ENCODE assay signal across 17 cellular contexts in the genomic region with DNA sequence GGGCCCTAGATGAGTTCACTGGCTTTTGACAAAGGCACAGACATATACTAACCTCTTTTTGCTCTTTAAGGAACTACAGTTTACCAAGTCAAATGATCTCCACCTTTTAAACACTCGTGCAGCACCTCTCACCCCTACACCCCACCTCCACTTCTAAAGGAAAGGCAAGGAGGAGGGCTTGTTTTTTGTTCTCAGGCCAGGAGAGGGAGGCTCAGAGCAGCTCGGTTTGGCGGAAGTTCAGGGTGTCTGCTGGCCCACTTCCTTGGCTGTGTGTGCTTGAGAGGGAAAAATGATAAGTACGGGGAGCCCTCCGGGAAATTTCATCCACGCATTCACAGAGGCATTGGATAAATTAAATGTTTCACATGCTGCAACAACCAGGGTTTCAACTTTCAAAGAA.
A peak's percentile ranks its signal among the peaks of the same experiment; 100 is the strongest.
DNase-seq lines count a peak whose midpoint lies in the region; ATAC-seq and TF ChIP-seq lines count a peak whose summit lies in the region.
"Had no signal": no experiment of that assay in that cellular context is flagged by ENCODE, and none has a peak within 500 bp of the region (broad histone marks: within the 10 kb centered on the region; RNA-seq: fewer than 3 reads in every experiment).

No MANE protein-coding gene starts in this region.

- H3K27ac Mint-ChIP-seq in activated CD8-positive, alpha-beta T cell treated with anti-CD3 and anti-CD28 coated beads for 36 hours = peak overlapping the region; percentile 47
- H3K27ac Mint-ChIP-seq: natural killer cell had no signal

- H3K4me3 Mint-ChIP-seq in activated CD8-positive, alpha-beta T cell treated with anti-CD3 and anti-CD28 coated beads for 36 hours = no peak overlapping the region
- H3K4me3 Mint-ChIP-seq: natural killer cell had no signal

- no peaks in the 10 kb centered on the region for H3K27me3 Mint-ChIP-seq in activated CD8-positive, alpha-beta T cell treated with anti-CD3 and anti-CD28 coated beads for 36 hours

- CTCF ChIA-PET in activated CD8-positive, alpha-beta T cell treated with anti-CD3 and anti-CD28 coated beads for 36 hours (lab: Charles Lee) = interaction anchor here (0.9 kb wide), 1 partner anchor 21 kb away, joined by 3 read pairs; no protein-coding TSS in a partner anchor

- H3K27ac ChIP-seq in heart left ventricle = no peak overlapping the region
- H3K27ac ChIP-seq in left ventricle myocardium inferior (replicated peaks) = no peak overlapping the region
- H3K27ac ChIP-seq in upper lobe of right lung = no peak overlapping the region
- no peak overlapping the region for H3K27ac ChIP-seq in suprapubic skin

- H3K4me1 ChIP-seq in heart left ventricle (peaks cover 0 to 8% (median 0%) of the 10 kb centered on the region in 12 donors), left ventricle myocardium inferior (peaks cover 5% of the 10 kb centered on the region), upper lobe of right lung (peaks cover 6% of the 10 kb centered on the region), suprapubic skin (peaks cover 9% of the 10 kb centered on the region)
- H3K4me1 ChIP-seq: Caco-2 had no signal

- H3K4me3 ChIP-seq in heart left ventricle (no peak overlapping the region), left ventricle myocardium inferior (no peak overlapping the region), upper lobe of right lung (no peak overlapping the region), suprapubic skin (no peak overlapping the region)

- H3K4me1 Mint-ChIP-seq in activated CD8-positive, alpha-beta T cell treated with anti-CD3 and anti-CD28 coated beads for 36 hours (ENCODE audit: low read depth) = peaks cover 40% of the 10 kb centered on the region

- intact Hi-C loops in heart left ventricle (cut with DNase I) (loop anchor here in 1 of 10 donors (5.0 kb wide), 1 partner anchor 222 kb away; no protein-coding TSS in a partner anchor), left ventricle myocardium inferior (cut with micrococcal nuclease) (no loop called here), upper lobe of right lung (cut with DNase I) (no loop called here)
- intact Hi-C loops in activated CD8-positive, alpha-beta T cell treated with anti-CD3 and anti-CD28 coated beads for 36 hours (cut with micrococcal nuclease) = loop anchor here (10.0 kb wide), 1 partner anchor 669 kb away; the partner anchor contains the start of gene BCL11A

- peak in 3 of 4 donors; percentile 47 to 66 (median 61) for ATAC-seq in heart left ventricle
- ATAC-seq in activated CD8-positive, alpha-beta T cell treated with anti-CD3 and anti-CD28 coated beads for 36 hours = no peak
- ATAC-seq in upper lobe of right lung = peak; percentile 53
- no peak for ATAC-seq in HG02884 (IDR thresholded peaks at IDR 0.05; ENCODE audit: unreplicated experiment)
- ATAC-seq: natural killer cell had no signal

- 14 to 49% (median 24%) methylated on average over 6 of the region's 6 CpGs for WGBS in heart left ventricle, 4 donors
- WGBS in suprapubic skin = 35% methylated on average over 6 of the region's 6 CpGs

- no peak for TF ChIP-seq POLR2A in heart left ventricle (IDR thresholded peaks at IDR 0.05)
- TF ChIP-seq POLR2A in suprapubic skin (IDR thresholded peaks at IDR 0.05) = no peak

- H3K36me3 Mint-ChIP-seq in activated CD8-positive, alpha-beta T cell treated with anti-CD3 and anti-CD28 coated beads for 36 hours (ENCODE audit: low read depth) = peaks cover 4% of the 10 kb centered on the region
- H3K36me3 Mint-ChIP-seq: natural killer cell had no signal

- peaks cover 3% of the 10 kb centered on the region for H3K9me3 Mint-ChIP-seq in activated CD8-positive, alpha-beta T cell treated with anti-CD3 and anti-CD28 coated beads for 36 hours
- H3K9me3 Mint-ChIP-seq: natural killer cell had no signal

- no peaks in the 10 kb centered on the region for H3K9me3 ChIP-seq in heart left ventricle
- no peaks in the 10 kb centered on the region for H3K9me3 ChIP-seq in left ventricle myocardium inferior (replicated peaks)
- no peaks in the 10 kb centered on the region for H3K9me3 ChIP-seq in upper lobe of right lung
- H3K9me3 ChIP-seq in suprapubic skin = no peaks in the 10 kb centered on the region
- H3K9me3 ChIP-seq: Caco-2 had no signal

- H3K27me3 ChIP-seq in heart left ventricle = no peaks in the 10 kb centered on the region
- no peaks in the 10 kb centered on the region for H3K27me3 ChIP-seq in left ventricle myocardium inferior (ENCODE audit: low read depth)
- H3K27me3 ChIP-seq in upper lobe of right lung = no peaks in the 10 kb centered on the region
- no peaks in the 10 kb centered on the region for H3K27me3 ChIP-seq in suprapubic skin

- H3K36me3 ChIP-seq in heart left ventricle (no peaks in the 10 kb centered on the region), left ventricle myocardium inferior (no peaks in the 10 kb centered on the region), upper lobe of right lung (no peaks in the 10 kb centered on the region), suprapubic skin (no peaks in the 10 kb centered on the region)

- DNase-seq in heart left ventricle (peak in 2 of 5 donors; percentile 33 to 35), left ventricle myocardium inferior (no peak), left kidney (ENCODE audit: low read depth, low spot score) (peak; percentile 31), upper lobe of right lung (no peak), NCI-H2196 treated with DMSO at 0.1 percent for 48 hours (lab: John Stamatoyannopoulos, UW; ENCODE audit: unreplicated experiment) (no peak), suprapubic skin (ENCODE audit: low spot score in 2 of 2) (no peak)
- peak; percentile 17 for DNase-seq in activated CD8-positive, alpha-beta T cell treated with anti-CD3 and anti-CD28 coated beads for 36 hours
- DNase-seq: Caco-2; central memory CD4-positive, alpha-beta T cell; effector memory CD4-positive, alpha-beta T cell; GDM1; GOT3; Kasumi-1; natural killer cell; NCI-H2171; stimulated activated CD4-positive, alpha-beta T cell treated with anti-CD3 and anti-CD28 coated beads, Interleukin-12 subunit alpha, Interleukin-12 subunit beta, amount 100 ng/mL, for 4 hours had no signal

- TF ChIP-seq CTCF in heart left ventricle (IDR thresholded peaks at IDR 0.05) (peak in 3 of 12 donors; percentile 6 to 23 (median 7)), left ventricle myocardium inferior (IDR thresholded peaks at IDR 0.05; ENCODE audit: borderline replicate concordance) (no peak), upper lobe of right lung (IDR thresholded peaks at IDR 0.05) (no peak), suprapubic skin (IDR thresholded peaks at IDR 0.05) (no peak)
- no peak for TF ChIP-seq CTCF in activated CD8-positive, alpha-beta T cell treated with anti-CD3 and anti-CD28 coated beads for 36 hours (IDR thresholded peaks at IDR 0.05)

- POLR2A ChIA-PET in activated CD8-positive, alpha-beta T cell treated with anti-CD3 and anti-CD28 coated beads for 36 hours (lab: Charles Lee) = no interaction called here

- no peak for TF ChIP-seq EP300 in suprapubic skin (IDR thresholded peaks at IDR 0.05)

Comparison
In these comparisons a context has a peak if more than half of its experiments do, and no peak if none do; other contexts are left out.
1. ATAC-seq: peak in heart left ventricle (3 of 4) and upper lobe of right lung (single experiment); none in activated CD8-positive, alpha-beta T cell treated with anti-CD3 and anti-CD28 coated beads for 36 hours (single experiment) and HG02884 (single experiment).
2. DNase-seq: peak in activated CD8-positive, alpha-beta T cell treated with anti-CD3 and anti-CD28 coated beads for 36 hours (single experiment) and left kidney (single experiment); none in left ventricle myocardium inferior (single experiment), upper lobe of right lung (single experiment), NCI-H2196 treated with DMSO at 0.1 percent for 48 hours (single experiment) and suprapubic skin (0 of 2).